ENCODE assay signal across 10 cellular contexts in genomic region chr4:6582889-6583504, GRCh38. TPM values are rescaled to one million over a fixed set of nuclear protein-coding genes. Genes with fewer than 3 reads are reported as not detected.
DNase-seq lines count a peak whose midpoint lies in the region; ATAC-seq, FAIRE-seq and TF ChIP-seq lines count a peak whose summit lies in the region.
"Had no signal": no experiment of that assay in that cellular context is flagged by ENCODE, and none has a peak within 500 bp of the region (broad histone marks: within the 10 kb centered on the region; RNA-seq: fewer than 3 reads in every experiment).

No MANE protein-coding gene starts in this region.

- no peak for TF ChIP-seq RAD21 in GM12878 (IDR thresholded peaks at IDR 0.05; ENCODE audit: insufficient read depth, low read depth, low read length)

- intact Hi-C loops in GM12878 (cut with micrococcal nuclease; ENCODE audit: unreplicated experiment), result no loop called here

- TF ChIP-seq CTCF in GM12878 (IDR thresholded peaks at IDR 0.05 in 2 of 3, conservative IDR thresholded peaks at IDR 0.05 in 1 of 3; ENCODE audit: control insufficient read depth in 2 of 3, extremely low read depth in 1 of 3, insufficient read depth in 1 of 3, low read depth in 3 of 3, low read length in 3 of 3), result no peak

- DNase-seq in activated CD4-positive, alpha-beta T cell treated with anti-CD3 and anti-CD28 coated beads for 48 hours, result peak; percentile 19
- DNase-seq in activated CD4-positive, alpha-beta T cell treated with anti-CD3 and anti-CD28 coated beads, Interleukin-2, amount 50 U/mL, for 4 hours, result no peak
- DNase-seq in Kasumi-1 (lab: John Stamatoyannopoulos, UW) (peak; percentile 35 to 46), GM12878 (ENCODE audit: low read depth, low spot score) (peak; percentile 2), neuronal stem cell (ENCODE audit: low spot score) (no peak), NCI-H510A treated with DMSO at 0.1 percent for 48 hours (lab: John Stamatoyannopoulos, UW) (no peak), GM03348 (ENCODE audit: low spot score) (no peak)

- CTCF ChIA-PET in GM12878 (lab: Yijun Ruan, JAX), result interaction anchor here (0.6 kb wide), 1 partner anchor 101 kb away, joined by 3 read pairs; no protein-coding TSS in a partner anchor

- H4K91ac ChIP-seq in neuronal stem cell (ENCODE audit: low read depth, low read length, poor library complexity), result no peak overlapping the region

- SMC1A ChIA-PET in GM12878 (lab: Charles Lee; ENCODE audit: uncharacterized antibody, unreplicated experiment), result no interaction called here

- TSS peak; percentile 11 for BruUV-seq in GM12878 (replicated peaks; lab: Mats Ljungman, UMichigan)

- H3K23ac ChIP-seq in neuronal stem cell (ENCODE audit: low read depth, low read length, poor library complexity), result no peak overlapping the region

- H2AFZ ChIP-seq in GM12878 (ENCODE audit: control insufficient read depth, low read depth, low read length), result no peak overlapping the region
- peak overlapping the region; percentile 46 for H2AFZ ChIP-seq in neuronal stem cell (ENCODE audit: low read length)

- no peak for TF ChIP-seq POLR2A in GM12878 (IDR thresholded peaks at IDR 0.05; ENCODE audit: low read depth, low read length)

- RAD21 ChIA-PET in GM12878 (lab: Charles Lee; ENCODE audit: unreplicated experiment), result no interaction called here

- peak overlapping the region; percentile 3 for H4K8ac ChIP-seq in neuronal stem cell (ENCODE audit: low read depth, low read length)

- no peak overlapping the region for H3K14ac ChIP-seq in neuronal stem cell (ENCODE audit: low read length)

- H3K4me1 ChIP-seq in GM12878 (ENCODE audit: control insufficient read depth, insufficient read depth, low read length), result no peaks in the 10 kb centered on the region
- no peaks in the 10 kb centered on the region for H3K4me1 ChIP-seq in neuronal stem cell (ENCODE audit: control insufficient read depth in 2 of 2, insufficient read depth in 1 of 2, low read depth in 1 of 2, low read length in 2 of 2)

- H3K9ac ChIP-seq in GM12878 (ENCODE audit: control insufficient read depth, insufficient read depth, low read length) (no peak overlapping the region), neuronal stem cell (ENCODE audit: low read depth, low read length, poor library complexity) (no peak overlapping the region)

- peaks cover 0 to 5% of the 10 kb centered on the region in 2 experiments; a peak in 3 of 4 replicates for H3K36me3 ChIP-seq in GM12878 (ENCODE audit: control insufficient read depth in 2 of 2, insufficient read depth in 2 of 2, low read length in 1 of 2)
- peaks cover 4 to 24% of the 10 kb centered on the region in 2 donors for H3K36me3 ChIP-seq in neuronal stem cell (replicated peaks in 1 of 2; ENCODE audit: control insufficient read depth in 2 of 2, insufficient read depth in 2 of 2, low read length in 2 of 2)

- no peak overlapping the region for H3K4me2 ChIP-seq in GM12878 (ENCODE audit: control insufficient read depth, insufficient read depth)
- no peak overlapping the region for H3K4me2 ChIP-seq in neuronal stem cell (ENCODE audit: insufficient read depth, low read length, poor library complexity, severe bottlenecking)

- no peak overlapping the region for H2BK12ac ChIP-seq in neuronal stem cell (ENCODE audit: low read length)

- WGBS in GM12878 (ENCODE audit: insufficient coverage, insufficient replicate concordance, low lambda C conversion rate, missing lambda C conversion rate), result 98% methylated on average over 4 of the region's 4 CpGs
- no CpG with 5 or more reads among the region's 4 CpGs for WGBS in neuronal stem cell (ENCODE audit: extremely low coverage in 2 of 2, insufficient read length in 2 of 2, insufficient replicate concordance in 1 of 2), 2 donors

- POLR2A ChIA-PET in GM12878 (lab: Charles Lee), result no interaction called here

- no peaks in the 10 kb centered on the region for H3K79me2 ChIP-seq in GM12878 (ENCODE audit: control insufficient read depth, insufficient read depth, low read length)

- no peaks in the 10 kb centered on the region for H4K20me1 ChIP-seq in GM12878 (ENCODE audit: control insufficient read depth, insufficient read depth)

- in situ Hi-C loops in GM12878 (cut with MboI), result no loop called here

- peak; percentile 81 for ATAC-seq in GM12878
- ATAC-seq in HG03135 (IDR thresholded peaks at IDR 0.05; ENCODE audit: unreplicated experiment), result no peak

- no peak overlapping the region for H2BK120ac ChIP-seq in neuronal stem cell (ENCODE audit: low read depth, low read length)

- H3K27ac ChIP-seq in GM12878 (ENCODE audit: control insufficient read depth, insufficient read depth), result no peak overlapping the region
- H3K27ac ChIP-seq in neuronal stem cell (replicated peaks; ENCODE audit: low read length), result no peak overlapping the region
- H3K27ac ChIP-seq: cardiac muscle cell had no signal

- no peaks in the 10 kb centered on the region for H3K79me1 ChIP-seq in neuronal stem cell (ENCODE audit: low read depth, low read length)

- H3K4ac ChIP-seq in neuronal stem cell (ENCODE audit: low read length), result no peak overlapping the region

- H3K9me3 ChIP-seq in GM12878 (replicated peaks; ENCODE audit: control insufficient read depth, insufficient read depth, low read length) (peaks cover 2% of the 10 kb centered on the region; the same call in 1 of the 3 replicates), neuronal stem cell (replicated peaks in 1 of 2; ENCODE audit: control insufficient read depth in 2 of 2, insufficient read depth in 1 of 2, low read depth in 1 of 2, low read length in 2 of 2) (peaks cover 5% of the 10 kb centered on the region in 2 donors)

- H3K4me3 ChIP-seq in GM12878 (no peak overlapping the region), neuronal stem cell (ENCODE audit: low read length in 2 of 2) (peak overlapping the region in 1 of 2 donors; percentile 28)
- H3K4me3 ChIP-seq: cardiac muscle cell had no signal

- no peak for FAIRE-seq in GM12878 (lab: Jason Lieb, UNC)
- FAIRE-seq: islet of Langerhans had no signal

- H3K27me3 ChIP-seq in GM12878 (replicated peaks in 1 of 2; ENCODE audit: control insufficient read depth in 2 of 2, insufficient read depth in 2 of 2, low read length in 1 of 2) (no peaks in the 10 kb centered on the region), neuronal stem cell (ENCODE audit: control insufficient read depth in 3 of 3, insufficient read depth in 3 of 3, low read depth in 1 of 3, low read length in 3 of 3) (no peaks in the 10 kb centered on the region)
- H3K27me3 ChIP-seq: cardiac muscle cell had no signal

- H2BK5ac ChIP-seq in neuronal stem cell (ENCODE audit: low read length), result no peak overlapping the region

- H3K18ac ChIP-seq in neuronal stem cell (ENCODE audit: low read length), result peak overlapping the region; percentile 42

- no peak overlapping the region for H2AK5ac ChIP-seq in neuronal stem cell (ENCODE audit: low read depth, low read length)

- no peak overlapping the region for H2BK15ac ChIP-seq in neuronal stem cell (ENCODE audit: low read length)

- TF ChIP-seq EP300 in GM12878 (IDR thresholded peaks at IDR 0.05; ENCODE audit: borderline replicate concordance in 1 of 2, control insufficient read depth in 1 of 2, low read depth in 2 of 2, low read length in 2 of 2), result no peak

RNA-seq across cellular contexts. Expression of gene MAN2B2, which starts 8.0 kb away (rescaled TPM):
- 21.8 and 32.3 TPM in 2 replicates for total RNA-seq in GM12878 (2013; cell fraction: nucleolus; rRNA removed)
- total RNA-seq in GM12878 (2014; rRNA removed), result 8.6 and 11.2 TPM in 2 replicates
- 4.7 TPM in 2 replicates for total RNA-seq in GM12878 (2014; rRNA removed; fragmentation: Illumina TruSeq; extraction: Trizol)
- 14.2 and 14.5 TPM in 2 replicates for total RNA-seq in GM12878 (2021)
- 4.1 TPM for polyA plus RNA-seq in GM12878 (2011; ENCODE audit: low read depth)
- polyA plus RNA-seq in GM12878 (2011; rRNA removed), result 4.3 and 5.8 TPM in 2 replicates
- 8.8 and 11.6 TPM in 2 replicates for polyA plus RNA-seq in GM12878 (2011; cell fraction: cytosol; rRNA removed)
- 31.8 and 33.9 TPM in 2 replicates for polyA plus RNA-seq in GM12878 (2011; cell fraction: nucleus; rRNA removed)
- 9.3 and 9.4 TPM in 2 replicates for polyA plus RNA-seq in GM12878 (2012)
- 3.2 and 5.1 TPM in 2 replicates for polyA plus RNA-seq in GM12878 (2014; fragmentation: Illumina TruSeq; extraction: Trizol)
- 1 to 10 TPM in 1 of 2 experiments, under 1 TPM in 1; 0.47 to 1.2 TPM for polyA plus RNA-seq in GM12878 (2014; fragmentation: Nextera tagmentation; extraction: Ambion mirVana)
- 10.5 and 10.8 TPM in 2 replicates for polyA plus RNA-seq in GM12878 (2014; rRNA removed)
- 1 to 10 TPM; 8.2 to 8.8 TPM for polyA plus RNA-seq in GM12878 (2016; fragmentation: Nextera tagmentation; extraction: Ambion mirVana)
- polyA minus RNA-seq in GM12878 (2011; rRNA and poly(A)+ RNA removed), result 10.6 and 12.5 TPM in 2 replicates
- 5.1 and 6.3 TPM in 2 replicates for polyA minus RNA-seq in GM12878 (2011; cell fraction: cytosol; rRNA and poly(A)+ RNA removed)
- polyA minus RNA-seq in GM12878 (2011; cell fraction: nucleus; rRNA and poly(A)+ RNA removed), result 7.6 and 10.3 TPM in 2 replicates
- 3.9 TPM for polyA plus RNA-seq in neuronal stem cell (2013, experiment 1 of 2)
- 4.0 TPM for polyA plus RNA-seq in neuronal stem cell (2013, experiment 2 of 2)

RNA-seq across cellular contexts. Expression of gene MRFAP1, which starts 57.5 kb away (rescaled TPM):
- total RNA-seq in GM12878 (2013; cell fraction: nucleolus; rRNA removed), result 11.5 and 11.9 TPM in 2 replicates
- total RNA-seq in GM12878 (2014; rRNA removed) (48.5 and 50.6 TPM in 2 replicates), GM12878 (2014; rRNA removed; fragmentation: Illumina TruSeq; extraction: Trizol) (54.8 and 56.9 TPM in 2 replicates), GM12878 (2021) (105 TPM in 2 replicates)
- 76.4 TPM for polyA plus RNA-seq in GM12878 (2011; ENCODE audit: low read depth)
- polyA plus RNA-seq in GM12878 (2011; rRNA removed) (97.5 and 99.4 TPM in 2 replicates), GM12878 (2014; fragmentation: Illumina TruSeq; extraction: Trizol) (69.3 and 70.2 TPM in 2 replicates), GM12878 (2014; fragmentation: Nextera tagmentation; extraction: Ambion mirVana) (10 to 100 TPM; 18.7 to 38.0 TPM), GM12878 (2014; rRNA removed) (103 and 105 TPM in 2 replicates), GM12878 (2016; fragmentation: Nextera tagmentation; extraction: Ambion mirVana) (10 to 100 TPM; 92.3 to 92.8 TPM)
- polyA plus RNA-seq in GM12878 (2011; cell fraction: cytosol; rRNA removed), result 61.4 and 95.3 TPM in 2 replicates
- 50.2 and 76.3 TPM in 2 replicates for polyA plus RNA-seq in GM12878 (2011; cell fraction: nucleus; rRNA removed)
- polyA plus RNA-seq in GM12878 (2012), result 107 and 111 TPM in 2 replicates
- polyA minus RNA-seq in GM12878 (2011; rRNA and poly(A)+ RNA removed), result 19.4 and 21.8 TPM in 2 replicates
- polyA minus RNA-seq in GM12878 (2011; cell fraction: cytosol; rRNA and poly(A)+ RNA removed), result 9.2 and 14.2 TPM in 2 replicates
- 12.5 and 17.5 TPM in 2 replicates for polyA minus RNA-seq in GM12878 (2011; cell fraction: nucleus; rRNA and poly(A)+ RNA removed)
- 198 TPM for polyA plus RNA-seq in neuronal stem cell (2013, experiment 1 of 2)
- 203 TPM for polyA plus RNA-seq in neuronal stem cell (2013, experiment 2 of 2)

Comparison
In these comparisons a context has a peak if more than half of its experiments do, and no peak if none do; other contexts are left out.
1. DNase-seq: peak in activated CD4-positive, alpha-beta T cell treated with anti-CD3 and anti-CD28 coated beads for 48 hours (single experiment), Kasumi-1 (2 of 2) and GM12878 (single experiment); none in activated CD4-positive, alpha-beta T cell treated with anti-CD3 and anti-CD28 coated beads, Interleukin-2, amount 50 U/mL, for 4 hours (0 of 2), neuronal stem cell (single experiment), NCI-H510A treated with DMSO at 0.1 percent for 48 hours (single experiment) and GM03348 (single experiment).